9 cellular contexts compared by ENCODE assay signal in the genomic region with DNA sequence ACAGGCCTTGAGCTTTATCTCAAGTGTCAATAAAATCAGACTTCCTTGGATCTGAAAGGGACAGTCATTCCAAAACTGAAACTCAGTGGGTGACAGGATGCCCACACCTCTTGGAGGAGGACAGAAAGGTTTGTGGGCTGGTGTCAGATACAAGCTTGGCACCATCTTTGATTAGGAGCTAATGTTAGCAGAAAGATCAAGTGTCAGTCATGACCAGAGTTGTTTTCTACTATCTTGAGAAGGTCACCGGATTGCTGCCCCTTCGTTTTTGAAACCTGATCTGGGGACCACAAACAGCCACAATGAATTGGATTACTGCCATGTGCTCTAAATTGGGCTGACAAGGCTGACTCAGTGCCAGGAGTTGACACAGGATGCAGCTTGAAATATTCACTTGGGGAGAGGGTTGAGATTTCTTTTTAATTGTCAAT.
DNase-seq lines count a peak whose midpoint lies in the region; ATAC-seq and TF ChIP-seq lines count a peak whose summit lies in the region.
"Had no signal": no experiment of that assay in that cellular context is flagged by ENCODE, and none has a peak within 500 bp of the region (broad histone marks: within the 10 kb centered on the region; RNA-seq: fewer than 3 reads in every experiment).

No MANE protein-coding gene starts in this region.

- CTCF ChIA-PET in activated CD8-positive, alpha-beta memory T cell treated with anti-CD3 and anti-CD28 coated beads, Interleukin-2, amount 10 ng/mL, durations not matched to agents 7 days and 5 days (lab: Charles Lee): interaction anchor here (0.9 to 1.7 kb wide), 7 partner anchors 8 to 409 kb away, joined by 3 to 4 read pairs (median 3); no protein-coding TSS in a partner anchor
- CTCF ChIA-PET in Caco-2 (lab: Charles Lee): interaction anchor here (1.1 kb wide), 1 partner anchor 780 kb away, joined by 3 read pairs; no protein-coding TSS in a partner anchor

- no peaks in the 10 kb centered on the region for H3K36me3 Mint-ChIP-seq in activated CD8-positive, alpha-beta memory T cell treated with anti-CD3 and anti-CD28 coated beads, Interleukin-2, amount 10 ng/mL, durations not matched to agents 7 days and 5 days
- H3K36me3 Mint-ChIP-seq in Caco-2 (ENCODE audit: insufficient read depth, unreplicated experiment): no peaks in the 10 kb centered on the region

- intact Hi-C loops in right cardiac atrium (cut with DNase I): loop anchor here in 3 of 4 donors (5.0 to 10.0 kb wide), 4 partner anchors 250 to 633 kb away; partner anchors contain the start of gene PPP1R12A (in 1 of the 3)
- intact Hi-C loops in Caco-2 (cut with micrococcal nuclease; ENCODE audit: unreplicated experiment): loop anchor here (2.0 to 10.0 kb wide), 5 partner anchors 203 to 495 kb away; partner anchors contain the start of genes PAWR and PPP1R12A

- in situ Hi-C loops in KBM-7 (cut with MboI; ENCODE audit: low pct_unique_long_range_greater_than_20kb, low sequenced_read_pairs): no loop called here

- no peak overlapping the region for H3K4me3 ChIP-seq in right cardiac atrium (ENCODE audit: low read length)
- no peak overlapping the region for H3K4me3 ChIP-seq in Caco-2 (ENCODE audit: low read depth, low read length)

- peaks cover 14% of the 10 kb centered on the region for H3K4me1 Mint-ChIP-seq in activated CD8-positive, alpha-beta memory T cell treated with anti-CD3 and anti-CD28 coated beads, Interleukin-2, amount 10 ng/mL, durations not matched to agents 7 days and 5 days
- H3K4me1 Mint-ChIP-seq in Caco-2 (ENCODE audit: low read depth, unreplicated experiment): no peaks in the 10 kb centered on the region

- H3K27ac Mint-ChIP-seq in activated CD8-positive, alpha-beta memory T cell treated with anti-CD3 and anti-CD28 coated beads, Interleukin-2, amount 10 ng/mL, durations not matched to agents 7 days and 5 days: no peak overlapping the region
- no peak overlapping the region for H3K27ac Mint-ChIP-seq in Caco-2 (ENCODE audit: unreplicated experiment)

- H3K4me3 Mint-ChIP-seq in activated CD8-positive, alpha-beta memory T cell treated with anti-CD3 and anti-CD28 coated beads, Interleukin-2, amount 10 ng/mL, durations not matched to agents 7 days and 5 days: no peak overlapping the region
- no peak overlapping the region for H3K4me3 Mint-ChIP-seq in Caco-2 (ENCODE audit: unreplicated experiment)

- no TSS peak for BruUV-seq in Caco-2 (replicated peaks; lab: Mats Ljungman, UMichigan)

- no peaks in the 10 kb centered on the region for H3K27me3 ChIP-seq in right cardiac atrium (ENCODE audit: control insufficient read depth, insufficient read depth)
- H3K27me3 ChIP-seq in Caco-2 (replicated peaks; ENCODE audit: control insufficient read depth, insufficient read depth, low read length): no peaks in the 10 kb centered on the region

- peaks cover 12% of the 10 kb centered on the region for H3K27me3 Mint-ChIP-seq in activated CD8-positive, alpha-beta memory T cell treated with anti-CD3 and anti-CD28 coated beads, Interleukin-2, amount 10 ng/mL, durations not matched to agents 7 days and 5 days
- H3K27me3 Mint-ChIP-seq in Caco-2 (ENCODE audit: insufficient read depth, unreplicated experiment): no peaks in the 10 kb centered on the region

- H3K9me3 ChIP-seq in right cardiac atrium (ENCODE audit: control insufficient read depth, low read length) (no peaks in the 10 kb centered on the region), Caco-2 (no peaks in the 10 kb centered on the region)

- TF ChIP-seq CTCF in VCaP (conservative IDR thresholded peaks at IDR 0.05): no peak
- no peak for TF ChIP-seq CTCF in Caco-2 (IDR thresholded peaks at IDR 0.05; ENCODE audit: insufficient read depth in 1 of 2, low read depth in 1 of 2, low read length in 1 of 2, severe bottlenecking in 1 of 2, unreplicated experiment in 1 of 2)

- POLR2A ChIA-PET in Caco-2 (lab: Charles Lee): no interaction called here

- H3K27ac ChIP-seq in VCaP (peak overlapping the region; percentile 52), right cardiac atrium (ENCODE audit: low read length) (peak overlapping the region; percentile 91)
- H3K27ac ChIP-seq: C4-2B had no signal

- H3K4me1 ChIP-seq in right cardiac atrium (ENCODE audit: control insufficient read depth, insufficient read depth, low read length) (peaks cover 3% of the 10 kb centered on the region), Caco-2 (no peaks in the 10 kb centered on the region)

- peak; percentile 59 for DNase-seq in activated CD8-positive, alpha-beta memory T cell treated with anti-CD3 and anti-CD28 coated beads, Interleukin-2, amount 10 ng/mL, durations not matched to agents 7 days and 5 days
- DNase-seq in activated CD8-positive, alpha-beta memory T cell treated with anti-CD3 and anti-CD28 coated beads, Interleukin-2, amount 50 U/mL, for 4 hours: no peak
- DNase-seq in KBM-7: peak; percentile 51
- DNase-seq in right cardiac atrium: peak; percentile 35 to 73 (median 56)
- DNase-seq in Caco-2: no peak
- no peak for DNase-seq in epidermal melanocyte (ENCODE audit: insufficient read length, low spot score)
- DNase-seq in stimulated activated naive CD4-positive, alpha-beta T cell (lab: John Stamatoyannopoulos, UW): no peak

- ATAC-seq in activated CD8-positive, alpha-beta memory T cell treated with anti-CD3 and anti-CD28 coated beads, Interleukin-2, amount 10 ng/mL, durations not matched to agents 7 days and 5 days: peak; percentile 61
- ATAC-seq in right cardiac atrium: peak; percentile 75 to 77

- no peaks in the 10 kb centered on the region for H3K36me3 ChIP-seq in Caco-2 (ENCODE audit: control insufficient read depth, insufficient read depth, low read length)

- WGBS in right cardiac atrium: 6% methylated on average over 2 of the region's 2 CpGs

- H3K9me3 Mint-ChIP-seq in activated CD8-positive, alpha-beta memory T cell treated with anti-CD3 and anti-CD28 coated beads, Interleukin-2, amount 10 ng/mL, durations not matched to agents 7 days and 5 days (ENCODE audit: low read depth): no peaks in the 10 kb centered on the region
- H3K9me3 Mint-ChIP-seq in Caco-2 (ENCODE audit: unreplicated experiment): no peaks in the 10 kb centered on the region

Comparison
In these comparisons a context has a peak if more than half of its experiments do, and no peak if none do; other contexts are left out.
1. DNase-seq: peak in activated CD8-positive, alpha-beta memory T cell treated with anti-CD3 and anti-CD28 coated beads, Interleukin-2, amount 10 ng/mL, durations not matched to agents 7 days and 5 days (single experiment), KBM-7 (single experiment) and right cardiac atrium (3 of 3); none in activated CD8-positive, alpha-beta memory T cell treated with anti-CD3 and anti-CD28 coated beads, Interleukin-2, amount 50 U/mL, for 4 hours (single experiment), Caco-2 (0 of 2), epidermal melanocyte (single experiment) and stimulated activated naive CD4-positive, alpha-beta T cell (0 of 6).